In genomic region chr9:81619353-81620008, GRCh38 we compare ENCODE assay signal across 9 cellular contexts.
DNase-seq lines count a peak whose midpoint lies in the region; ATAC-seq, FAIRE-seq and TF ChIP-seq lines count a peak whose summit lies in the region.
"Had no signal": no experiment of that assay in that cellular context is flagged by ENCODE, and none has a peak within 500 bp of the region (broad histone marks: within the 10 kb centered on the region; RNA-seq: fewer than 3 reads in every experiment).

No MANE protein-coding gene starts in this region.

- no peak for ATAC-seq in GM23338
- ATAC-seq in HG03108 (IDR thresholded peaks at IDR 0.05; ENCODE audit: unreplicated experiment), result no peak

- peaks cover 49% of the 10 kb centered on the region for H4K20me1 ChIP-seq in GM23338 (replicated peaks; ENCODE audit: insufficient read depth)

- H3K4me1 Mint-ChIP-seq in GM23338, result peaks cover 40% of the 10 kb centered on the region

- H3K36me3 ChIP-seq in GM23338 (ENCODE audit: insufficient read depth) (peaks cover 39% of the 10 kb centered on the region; the same call in 1 of the 2 replicates), small intestine (ENCODE audit: control insufficient read depth in 2 of 2, insufficient read depth in 2 of 2, low read length in 2 of 2) (no peaks in the 10 kb centered on the region)

- peak in 1 of 2 experiments; percentile 13; a peak in 1 of 4 replicates for TF ChIP-seq CTCF in GM23338 (conservative IDR thresholded peaks at IDR 0.05; ENCODE audit: low read depth in 2 of 2)

- H3K4me3 ChIP-seq in GM23338 (no peak overlapping the region), small intestine (ENCODE audit: low read depth in 1 of 2, low read length in 2 of 2) (no peak overlapping the region)

- H3F3A ChIP-seq in GM23338 (replicated peaks; ENCODE audit: low read depth), result no peaks in the 10 kb centered on the region

- H3K4me3 Mint-ChIP-seq in GM23338, result no peak overlapping the region

- peaks cover 64% of the 10 kb centered on the region for H3K36me3 Mint-ChIP-seq in GM23338 (ENCODE audit: low read depth)

- H3K27ac ChIP-seq in GM23338 (ENCODE audit: low read depth), result peak overlapping the region; percentile 21; the same call in 1 of the 2 replicates
- H3K27ac ChIP-seq in small intestine (ENCODE audit: low read depth in 1 of 2, low read length in 1 of 2), result peak overlapping the region in 1 of 2 donors; percentile 37

- H3K9me3 ChIP-seq in small intestine (ENCODE audit: control insufficient read depth, low read depth), result no peaks in the 10 kb centered on the region

- no peaks in the 10 kb centered on the region for H3K9me3 Mint-ChIP-seq in GM23338

- H3K27ac Mint-ChIP-seq in GM23338, result peak overlapping the region; percentile 73

- H3K9me2 ChIP-seq in GM23338 (ENCODE audit: insufficient read depth), result no peaks in the 10 kb centered on the region

- peaks cover 3% of the 10 kb centered on the region for H3K27me3 Mint-ChIP-seq in GM23338 (ENCODE audit: insufficient read depth, low read depth, poor library complexity)

- peaks cover 48% of the 10 kb centered on the region for H3K79me2 ChIP-seq in GM23338 (replicated peaks; ENCODE audit: insufficient read depth)

- no peak for FAIRE-seq in small intestine (lab: Jason Lieb, UNC)

- H2AFZ ChIP-seq in GM23338, result no peak overlapping the region

- peaks cover 32% of the 10 kb centered on the region for H3K4me1 ChIP-seq in GM23338 (ENCODE audit: insufficient read depth)
- H3K4me1 ChIP-seq in small intestine (ENCODE audit: control insufficient read depth in 2 of 2, insufficient read depth in 1 of 2, low read depth in 1 of 2, low read length in 1 of 2), result peaks cover 0 to 6% of the 10 kb centered on the region in 2 donors

- WGBS in small intestine, 3 donors, result 68 to 83% (median 78%) methylated on average over 3 of the region's 3 CpGs

- H3K27me3 ChIP-seq in GM23338 (ENCODE audit: insufficient read depth) (no peaks in the 10 kb centered on the region), small intestine (ENCODE audit: control insufficient read depth in 2 of 2, insufficient read depth in 2 of 2, low read length in 2 of 2) (no peaks in the 10 kb centered on the region)

- no peak overlapping the region for H3K4me2 ChIP-seq in GM23338

- peak; percentile 10 for DNase-seq in DMS 273 treated with DMSO at 0.1 percent for 48 hours (lab: John Stamatoyannopoulos, UW)
- DNase-seq in GM23338 (ENCODE audit: low spot score), result no peak
- peak; percentile 95 for DNase-seq in RPMI7951 (ENCODE audit: low read depth)
- DNase-seq in iris pigment epithelial cell (ENCODE audit: low read depth), result peak; percentile 94
- no peak for DNase-seq in NCI-H146 treated with DMSO at 0.1 percent for 48 hours (lab: John Stamatoyannopoulos, UW; ENCODE audit: unreplicated experiment)
- no peak for DNase-seq in small intestine
- DNase-seq in stimulated activated CD4-positive, alpha-beta T cell treated with anti-CD3 and anti-CD28 coated beads, Interleukin-4, amount 100 ng/mL, for 24 hours, result no peak
- DNase-seq: activated effector memory CD4-positive, alpha-beta T cell treated with anti-CD3 and anti-CD28 coated beads, Interleukin-2, amount 50 U/mL, for 16 hours had no signal

TF ChIP-seq in GM23338, 12 proteins besides CTCF, POLR2A, EP300 and RAD21 (continues in another document):
- TF ChIP-seq NANOG (IDR thresholded peaks at IDR 0.05; ENCODE audit: borderline replicate concordance), result no peak
- TF ChIP-seq CREB1 (CRISPR knock-in tag; IDR thresholded peaks at IDR 0.05; ENCODE audit: low read depth), result no peak
- no peak for TF ChIP-seq ZNF462 (CRISPR knock-in tag; IDR thresholded peaks at IDR 0.05)
- TF ChIP-seq ZNF331 (CRISPR knock-in tag; IDR thresholded peaks at IDR 0.05; ENCODE audit: low read depth), result no peak
- TF ChIP-seq EZH2 (IDR thresholded peaks at IDR 0.05; ENCODE audit: low read depth, unreplicated experiment), result no peak
- TF ChIP-seq EZH2phosphoT487 (IDR thresholded peaks at IDR 0.05; ENCODE audit: unreplicated experiment), result no peak
- TF ChIP-seq, protein P1, sequence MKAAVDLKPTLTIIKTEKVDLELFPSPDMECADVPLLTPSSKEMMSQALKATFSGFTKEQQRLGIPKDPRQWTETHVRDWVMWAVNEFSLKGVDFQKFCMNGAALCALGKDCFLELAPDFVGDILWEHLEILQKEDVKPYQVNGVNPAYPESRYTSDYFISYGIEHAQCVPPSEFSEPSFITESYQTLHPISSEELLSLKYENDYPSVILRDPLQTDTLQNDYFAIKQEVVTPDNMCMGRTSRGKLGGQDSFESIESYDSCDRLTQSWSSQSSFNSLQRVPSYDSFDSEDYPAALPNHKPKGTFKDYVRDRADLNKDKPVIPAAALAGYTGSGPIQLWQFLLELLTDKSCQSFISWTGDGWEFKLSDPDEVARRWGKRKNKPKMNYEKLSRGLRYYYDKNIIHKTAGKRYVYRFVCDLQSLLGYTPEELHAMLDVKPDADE (IDR thresholded peaks at IDR 0.05), result no peak
- no peak for TF ChIP-seq STAT1 (IDR thresholded peaks at IDR 0.05; ENCODE audit: unreplicated experiment)
- no peak for TF ChIP-seq JUNB (IDR thresholded peaks at IDR 0.05; ENCODE audit: unreplicated experiment)
- TF ChIP-seq ZNF114 (CRISPR knock-in tag; IDR thresholded peaks at IDR 0.05), result no peak

Comparison
In these comparisons a context has a peak if more than half of its experiments do, and no peak if none do; other contexts are left out.
1. DNase-seq: peak in DMS 273 treated with DMSO at 0.1 percent for 48 hours (single experiment), RPMI7951 (single experiment) and iris pigment epithelial cell (single experiment); none in GM23338 (single experiment), NCI-H146 treated with DMSO at 0.1 percent for 48 hours (single experiment), small intestine (single experiment) and stimulated activated CD4-positive, alpha-beta T cell treated with anti-CD3 and anti-CD28 coated beads, Interleukin-4, amount 100 ng/mL, for 24 hours (single experiment).